ENCODE assay signal across 22 cellular contexts in genomic region chr17:19020016-19020415, GRCh38. TPM values are rescaled to one million over a fixed set of nuclear protein-coding genes. Genes with fewer than 3 reads are reported as not detected.
A peak's percentile ranks its signal among the peaks of the same experiment; 100 is the strongest.
DNase-seq lines count a peak whose midpoint lies in the region; ATAC-seq, FAIRE-seq and TF ChIP-seq lines count a peak whose summit lies in the region.
"Had no signal": no experiment of that assay in that cellular context is flagged by ENCODE, and none has a peak within 500 bp of the region (broad histone marks: within the 10 kb centered on the region; RNA-seq: fewer than 3 reads in every experiment).

No MANE protein-coding gene starts in this region.

- no peaks in the 10 kb centered on the region for H3K79me1 ChIP-seq in H1 (ENCODE audit: low read depth, low read length)

- no peak overlapping the region for H3K14ac ChIP-seq in H1 (ENCODE audit: insufficient read length)

- no peak overlapping the region for H3K56ac ChIP-seq in H1 (replicated peaks; ENCODE audit: insufficient read length, low read depth, low read length)

- peak overlapping the region; percentile 71; the same call in 1 of the 2 replicates for H4K8ac ChIP-seq in H1 (ENCODE audit: extremely low read depth, insufficient read depth, low read length)

- H2BK12ac ChIP-seq in H1 (ENCODE audit: low read depth, low read length), result 0 out of 2 replicates have a peak overlapping the region, but pooled peaks have one; percentile 27

- peak overlapping the region; percentile 55 for H3K27ac Mint-ChIP-seq in activated T-cell treated with anti-CD3 and anti-CD28 coated beads, Interleukin-2, amount 50 U/mL, for 24 hours
- peak overlapping the region; percentile 64 for H3K27ac Mint-ChIP-seq in CD8-positive, alpha-beta T cell
- no peak overlapping the region for H3K27ac Mint-ChIP-seq in neural progenitor cell
- H3K27ac Mint-ChIP-seq: activated CD8-positive, alpha-beta memory T cell treated with anti-CD3 and anti-CD28 coated beads, Interleukin-2, amount 10 ng/mL, durations not matched to agents 7 days and 5 days; activated naive CD8-positive, alpha-beta T cell treated with anti-CD3 and anti-CD28 coated beads, Interleukin-2, amount 50 U/mL, for 24 hours; activated T-helper 1 cell treated with anti-CD3 and anti-CD28 coated beads, Interleukin-12 subunit alpha, Interleukin-12 subunit beta, Interleukin-2, Interleukin-4 antibody, amounts not matched to agents 30 ng/mL and 10 ng/mL and 1 ng/mL, durations not matched to agents 14 hours and 24 hours and 36 hours had no signal

- H3K9me3 ChIP-seq in CD8-positive, alpha-beta T cell (ENCODE audit: low read length), result no peaks in the 10 kb centered on the region
- H3K9me3 ChIP-seq in H1 (ENCODE audit: insufficient read depth in 2 of 2, low read depth in 1 of 2, low read length in 1 of 2), result no peaks in the 10 kb centered on the region
- no peaks in the 10 kb centered on the region for H3K9me3 ChIP-seq in neural progenitor cell (ENCODE audit: low read depth)
- H3K9me3 ChIP-seq in gastrocnemius medialis, result no peaks in the 10 kb centered on the region
- H3K9me3 ChIP-seq: A549, pancreas had no signal

- no peak for TF ChIP-seq CTCF in CD8-positive, alpha-beta T cell (IDR thresholded peaks at IDR 0.05)
- TF ChIP-seq CTCF in H1 (IDR thresholded peaks at IDR 0.05; ENCODE audit: control extremely low read depth in 1 of 3, insufficient read depth in 1 of 3, low read depth in 1 of 3, low read length in 3 of 3) (no peak), neural progenitor cell (IDR thresholded peaks at IDR 0.05) (no peak), gastrocnemius medialis (IDR thresholded peaks at IDR 0.05 in 4 of 5, conservative IDR thresholded peaks at IDR 0.05 in 1 of 5) (no peak)

- no peak overlapping the region for H2BK120ac ChIP-seq in H1 (replicated peaks; ENCODE audit: low read depth, low read length)

- no peak overlapping the region for H2BK5ac ChIP-seq in H1 (ENCODE audit: low read depth, low read length)

- H4K91ac ChIP-seq in H1 (replicated peaks; ENCODE audit: insufficient read length, low read length), result no peak overlapping the region

- H3K23ac ChIP-seq in H1 (ENCODE audit: insufficient read length), result no peak overlapping the region

- H3K27me3 ChIP-seq in CD8-positive, alpha-beta T cell (ENCODE audit: insufficient read depth, low read length), result no peaks in the 10 kb centered on the region
- no peaks in the 10 kb centered on the region; a peak in 1 of 7 replicates for H3K27me3 ChIP-seq in H1 (replicated peaks in 1 of 4; ENCODE audit: control insufficient read depth in 3 of 4, extremely low read depth in 1 of 4, insufficient read depth in 3 of 4, low read length in 3 of 4)
- no peaks in the 10 kb centered on the region for H3K27me3 ChIP-seq in neural progenitor cell
- H3K27me3 ChIP-seq in gastrocnemius medialis, result no peaks in the 10 kb centered on the region
- H3K27me3 ChIP-seq: pancreas had no signal

- DNase-seq in activated T-cell treated with anti-CD3 and anti-CD28 coated beads, Interleukin-2, amount 50 U/mL, for 24 hours, result no peak
- no peak for DNase-seq in activated T-cell treated with anti-CD3 and anti-CD28 coated beads, Interleukin-2, amount 50 U/mL, for 48 hours
- DNase-seq in CD8-positive, alpha-beta T cell, result peak in 1 of 7 experiments; percentile 16
- DNase-seq in H1 (ENCODE audit: low read depth in 1 of 2, low spot score in 2 of 2) (no peak), neural progenitor cell (ENCODE audit: low spot score) (no peak), gastrocnemius medialis (no peak)
- DNase-seq: activated CD4-positive, alpha-beta T cell treated with anti-CD3 and anti-CD28 coated beads for 48 hours; activated CD8-positive, alpha-beta memory T cell treated with anti-CD3 and anti-CD28 coated beads, Interleukin-2, amount 10 ng/mL, durations not matched to agents 7 days and 5 days; activated naive CD8-positive, alpha-beta T cell treated with anti-CD3 and anti-CD28 coated beads, Interleukin-2, amount 50 U/mL, for 24 hours; cerebellar nuclear complex; DMS79 treated with DMSO at 0.1 percent for 48 hours; KG1; mesenchymal stem cell; MM.1S; NCI-H2081 treated with DMSO at 0.1 percent for 48 hours; NCI-H446 treated with DMSO at 0.1 percent for 48 hours; SHP77 treated with DMSO at 0.1 percent for 48 hours had no signal

- peaks cover 15% of the 10 kb centered on the region for H3K4me1 Mint-ChIP-seq in activated T-cell treated with anti-CD3 and anti-CD28 coated beads, Interleukin-2, amount 50 U/mL, for 24 hours (ENCODE audit: low read depth)
- peaks cover 27% of the 10 kb centered on the region for H3K4me1 Mint-ChIP-seq in CD8-positive, alpha-beta T cell (ENCODE audit: low read depth)
- peaks cover 15% of the 10 kb centered on the region for H3K4me1 Mint-ChIP-seq in neural progenitor cell

- no peak overlapping the region for H3K4me3 ChIP-seq in CD8-positive, alpha-beta T cell (ENCODE audit: low read depth, low read length)
- H3K4me3 ChIP-seq in H1 (ENCODE audit: extremely low read depth in 1 of 4, insufficient read depth in 2 of 4, low read depth in 3 of 4, low read length in 4 of 4) (no peak overlapping the region), neural progenitor cell (no peak overlapping the region), gastrocnemius medialis (no peak overlapping the region)
- H3K4me3 ChIP-seq: A549, pancreas had no signal

- H3K4me2 ChIP-seq in H1 (ENCODE audit: insufficient read depth in 1 of 2, low read depth in 2 of 2, low read length in 2 of 2), result no peak overlapping the region
- H3K4me2 ChIP-seq in neural progenitor cell, result no peak overlapping the region
- H3K4me2 ChIP-seq: A549 had no signal

- POLR2A ChIA-PET in CD8-positive, alpha-beta T cell (lab: Charles Lee), result no interaction called here
- POLR2A ChIA-PET in H1 (lab: Charles Lee; ENCODE audit: partially characterized antibody), result no interaction called here

- no peaks in the 10 kb centered on the region for H3F3A ChIP-seq in neural progenitor cell (ENCODE audit: low read depth)

- H4K5ac ChIP-seq in H1 (ENCODE audit: insufficient read length, low read depth, low read length), result no peak overlapping the region

- H3K9ac ChIP-seq in H1 (replicated peaks in 1 of 4; ENCODE audit: extremely low read depth in 1 of 4, low read depth in 3 of 4, low read length in 3 of 4) (no peak overlapping the region), neural progenitor cell (no peak overlapping the region)

- H2BK15ac ChIP-seq in H1 (ENCODE audit: low read length), result no peak overlapping the region

- CTCF ChIA-PET in CD8-positive, alpha-beta T cell (lab: Charles Lee), result no interaction called here
- CTCF ChIA-PET in H1 (lab: Charles Lee; ENCODE audit: partially characterized antibody), result interaction anchor here (1.3 to 5.1 kb wide), 2 partner anchors 60 to 394 kb away, joined by 3 to 49 read pairs; no protein-coding TSS in a partner anchor

- H4K20me1 ChIP-seq in H1 (replicated peaks in 1 of 2; ENCODE audit: control insufficient read depth in 1 of 2, insufficient read depth in 2 of 2, low read length in 2 of 2) (no peaks in the 10 kb centered on the region), neural progenitor cell (ENCODE audit: low read depth) (no peaks in the 10 kb centered on the region)

- intact Hi-C loops in CD8-positive, alpha-beta T cell (cut with DNase I, micrococcal nuclease), result no loop called here
- intact Hi-C loops in gastrocnemius medialis (cut with DNase I; ENCODE audit: low total_unique reads), result loop anchor here (5.0 kb wide), 1 partner anchor 53 kb away; no protein-coding TSS in a partner anchor

- H3K23me2 ChIP-seq in H1 (ENCODE audit: low read depth, low read length), result no peaks in the 10 kb centered on the region

- no peak overlapping the region for H3K18ac ChIP-seq in H1 (ENCODE audit: extremely low read depth, low read length)

- in situ Hi-C loops in gastrocnemius medialis (cut with MboI; ENCODE audit: low sequenced_read_pairs in 4 of 4), result loop anchor here in 1 of 4 donors (25.0 kb wide), 1 partner anchor 208 kb away; no protein-coding TSS in a partner anchor

- H3K36me3 Mint-ChIP-seq in activated T-cell treated with anti-CD3 and anti-CD28 coated beads, Interleukin-2, amount 50 U/mL, for 24 hours (ENCODE audit: low read depth), result peaks cover 22% of the 10 kb centered on the region
- H3K36me3 Mint-ChIP-seq in CD8-positive, alpha-beta T cell, result peaks cover 44% of the 10 kb centered on the region
- H3K36me3 Mint-ChIP-seq in neural progenitor cell, result no peaks in the 10 kb centered on the region
- H3K36me3 Mint-ChIP-seq: activated CD8-positive, alpha-beta memory T cell treated with anti-CD3 and anti-CD28 coated beads, Interleukin-2, amount 10 ng/mL, durations not matched to agents 7 days and 5 days had no signal

- H3K4me1 ChIP-seq in CD8-positive, alpha-beta T cell (ENCODE audit: insufficient read depth, low read length), result peaks cover 17% of the 10 kb centered on the region
- H3K4me1 ChIP-seq in H1 (replicated peaks in 1 of 4; ENCODE audit: control insufficient read depth in 3 of 4, insufficient read depth in 4 of 4, low read length in 3 of 4) (peaks cover 0 to 3% (median 0%) of the 10 kb centered on the region in 4 experiments; a peak in 1 of 7 replicates), neural progenitor cell (no peaks in the 10 kb centered on the region), gastrocnemius medialis (no peaks in the 10 kb centered on the region)
- H3K4me1 ChIP-seq: pancreas had no signal

- H3K27me3 Mint-ChIP-seq in activated T-cell treated with anti-CD3 and anti-CD28 coated beads, Interleukin-2, amount 50 U/mL, for 24 hours, result no peaks in the 10 kb centered on the region
- no peaks in the 10 kb centered on the region for H3K27me3 Mint-ChIP-seq in CD8-positive, alpha-beta T cell (ENCODE audit: low read depth)
- H3K27me3 Mint-ChIP-seq in neural progenitor cell (ENCODE audit: insufficient read depth, low read depth), result peaks cover 3% of the 10 kb centered on the region
- H3K27me3 Mint-ChIP-seq: activated CD8-positive, alpha-beta memory T cell treated with anti-CD3 and anti-CD28 coated beads, Interleukin-2, amount 10 ng/mL, durations not matched to agents 7 days and 5 days; activated naive CD8-positive, alpha-beta T cell treated with anti-CD3 and anti-CD28 coated beads, Interleukin-2, amount 50 U/mL, for 24 hours had no signal

- no peak for TF ChIP-seq EP300 in H1 (IDR thresholded peaks at IDR 0.05; ENCODE audit: borderline replicate concordance in 1 of 2, low read depth in 2 of 2, low read length in 2 of 2)

- TF ChIP-seq RAD21 in H1 (IDR thresholded peaks at IDR 0.05 in 1 of 2, conservative IDR thresholded peaks at IDR 0.05 in 1 of 2; ENCODE audit: low read depth in 2 of 2, low read length in 2 of 2), result no peak

- no peak overlapping the region for H2BK20ac ChIP-seq in H1 (ENCODE audit: low read length)

- no peak overlapping the region for H3K4me3 Mint-ChIP-seq in activated T-cell treated with anti-CD3 and anti-CD28 coated beads, Interleukin-2, amount 50 U/mL, for 24 hours
- H3K4me3 Mint-ChIP-seq in CD8-positive, alpha-beta T cell, result no peak overlapping the region
- peak overlapping the region; percentile 7 for H3K4me3 Mint-ChIP-seq in neural progenitor cell
- H3K4me3 Mint-ChIP-seq: activated CD8-positive, alpha-beta memory T cell treated with anti-CD3 and anti-CD28 coated beads, Interleukin-2, amount 10 ng/mL, durations not matched to agents 7 days and 5 days; activated naive CD8-positive, alpha-beta T cell treated with anti-CD3 and anti-CD28 coated beads, Interleukin-2, amount 50 U/mL, for 24 hours; activated T-helper 1 cell treated with anti-CD3 and anti-CD28 coated beads, Interleukin-12 subunit alpha, Interleukin-12 subunit beta, Interleukin-2, Interleukin-4 antibody, amounts not matched to agents 30 ng/mL and 10 ng/mL and 1 ng/mL, durations not matched to agents 14 hours and 24 hours and 36 hours had no signal

- no peaks in the 10 kb centered on the region for H3K79me2 ChIP-seq in H1 (ENCODE audit: control insufficient read depth in 1 of 2, insufficient read depth in 2 of 2, low read length in 2 of 2)
- no peaks in the 10 kb centered on the region for H3K79me2 ChIP-seq in neural progenitor cell (ENCODE audit: low read depth)

- WGBS in H1 (ENCODE audit: extremely low coverage in 1 of 2, insufficient coverage in 1 of 2, insufficient read length in 1 of 2, insufficient replicate concordance in 2 of 2, low coverage in 1 of 2, low lambda C conversion rate in 2 of 2, missing lambda C conversion rate in 1 of 2), 2 experiments, result 87% methylated on average over 2 of the region's 3 CpGs; no CpG with 5 or more reads in 1 of the 2 experiments

- H3K4ac ChIP-seq in H1 (replicated peaks; ENCODE audit: insufficient read length, low read depth, low read length), result no peak overlapping the region

- no peak for FAIRE-seq in H1 (lab: Jason Lieb, UNC)
- FAIRE-seq: A549, pancreas had no signal

- H3K9me3 Mint-ChIP-seq in activated T-cell treated with anti-CD3 and anti-CD28 coated beads, Interleukin-2, amount 50 U/mL, for 24 hours, result no peaks in the 10 kb centered on the region
- no peaks in the 10 kb centered on the region for H3K9me3 Mint-ChIP-seq in CD8-positive, alpha-beta T cell
- H3K9me3 Mint-ChIP-seq in neural progenitor cell, result no peaks in the 10 kb centered on the region
- H3K9me3 Mint-ChIP-seq: activated naive CD8-positive, alpha-beta T cell treated with anti-CD3 and anti-CD28 coated beads, Interleukin-2, amount 50 U/mL, for 24 hours; activated T-helper 1 cell treated with anti-CD3 and anti-CD28 coated beads, Interleukin-12 subunit alpha, Interleukin-12 subunit beta, Interleukin-2, Interleukin-4 antibody, amounts not matched to agents 30 ng/mL and 10 ng/mL and 1 ng/mL, durations not matched to agents 14 hours and 24 hours and 36 hours had no signal

- no peak for TF ChIP-seq POLR2A in H1 (IDR thresholded peaks at IDR 0.05; ENCODE audit: control extremely low read depth in 1 of 2, low read depth in 2 of 2, low read length in 2 of 2)
- TF ChIP-seq POLR2A in gastrocnemius medialis (IDR thresholded peaks at IDR 0.05), result no peak

- ATAC-seq in CD8-positive, alpha-beta T cell, result no peak
- ATAC-seq in GM21825 (IDR thresholded peaks at IDR 0.05; ENCODE audit: unreplicated experiment), result no peak
- ATAC-seq in gastrocnemius medialis, result no peak
- no peak for ATAC-seq in GM19035 (IDR thresholded peaks at IDR 0.05; ENCODE audit: unreplicated experiment)
- ATAC-seq: A549; activated CD8-positive, alpha-beta memory T cell treated with anti-CD3 and anti-CD28 coated beads, Interleukin-2, amount 10 ng/mL, durations not matched to agents 7 days and 5 days; activated naive CD8-positive, alpha-beta T cell treated with anti-CD3 and anti-CD28 coated beads, Interleukin-2, amount 50 U/mL, for 24 hours; pancreas had no signal

- H2AFZ ChIP-seq in H1 (ENCODE audit: low read length) (no peak overlapping the region), neural progenitor cell (replicated peaks) (no peak overlapping the region)

- no peak overlapping the region; the same call in 1 of the 2 replicates for H2AK5ac ChIP-seq in H1 (ENCODE audit: low read depth, low read length)

- H3K36me3 ChIP-seq in CD8-positive, alpha-beta T cell (ENCODE audit: insufficient read depth, low read length), result peaks cover 9% of the 10 kb centered on the region
- H3K36me3 ChIP-seq in H1 (ENCODE audit: control insufficient read depth in 2 of 4, insufficient read depth in 4 of 4, low read length in 3 of 4) (no peaks in the 10 kb centered on the region), neural progenitor cell (no peaks in the 10 kb centered on the region), gastrocnemius medialis (no peaks in the 10 kb centered on the region)
- H3K36me3 ChIP-seq: pancreas had no signal

- no peak overlapping the region for H3K27ac ChIP-seq in CD8-positive, alpha-beta T cell (ENCODE audit: low read depth, low read length)
- no peak overlapping the region for H3K27ac ChIP-seq in H1 (ENCODE audit: low read depth, low read length)
- H3K27ac ChIP-seq in neural progenitor cell, result no peak overlapping the region
- H3K27ac ChIP-seq in gastrocnemius medialis, result no peak overlapping the region
- H3K27ac ChIP-seq: A549, pancreas had no signal

RNA-seq across cellular contexts. Expression of gene FAM83G, which starts 15.5 kb away (rescaled TPM):
- total RNA-seq in CD8-positive, alpha-beta T cell, result 1 to 10 TPM; 3.5 to 4.1 TPM
- 28.7 and 29.0 TPM in 2 replicates for total RNA-seq in H1 (2021; fragmentation: NEBNext Ultra II Directional; extraction: Animal tissue kit (Norgen Biotek cat#: 25700))
- polyA plus RNA-seq in H1 (2011; rRNA removed), result 15.4 and 21.3 TPM in 2 replicates
- polyA plus RNA-seq in H1 (2011; cell fraction: cytosol; rRNA removed), result 14.3 TPM
- polyA plus RNA-seq in H1 (2011; cell fraction: nucleus; rRNA removed), result 29.6 TPM
- 13.8 to 20.5 TPM (median 18.5 TPM) in 4 replicates for polyA plus RNA-seq in H1 (2012, experiment 1 of 2)
- polyA plus RNA-seq in H1 (2012, experiment 2 of 2), result 20.3 TPM
- 13.9 TPM for polyA plus RNA-seq in H1 (2013, experiment 1 of 2)
- polyA plus RNA-seq in H1 (2013, experiment 2 of 2), result 13.4 TPM
- 20.1 and 21.0 TPM in 2 replicates for polyA minus RNA-seq in H1 (2011; rRNA and poly(A)+ RNA removed)
- 21.6 TPM for polyA minus RNA-seq in H1 (2011; cell fraction: cytosol; rRNA and poly(A)+ RNA removed)
- polyA minus RNA-seq in H1 (2011; cell fraction: nucleus; rRNA and poly(A)+ RNA removed), result 22.7 TPM
- 9.9 and 24.3 TPM in 2 replicates for total RNA-seq in neural progenitor cell (ENCODE audit: low replicate concordance)
- 10 to 100 TPM in 3 of 4 donors, 1 to 10 TPM in 1; 8.2 to 25.6 (median 16.9) TPM for total RNA-seq in gastrocnemius medialis

RNA-seq across cellular contexts. Expression of gene GRAP, which starts 26.7 kb away (rescaled TPM):
- 10 to 100 TPM; 15.8 to 18.3 TPM for total RNA-seq in CD8-positive, alpha-beta T cell
- total RNA-seq in H1 (2021; fragmentation: NEBNext Ultra II Directional; extraction: Animal tissue kit (Norgen Biotek cat#: 25700)), result 0.24 and 0.29 TPM in 2 replicates
- 0.18 and 0.24 TPM in 2 replicates for polyA plus RNA-seq in H1 (2011; rRNA removed)
- 0.23 TPM for polyA plus RNA-seq in H1 (2011; cell fraction: cytosol; rRNA removed)
- 0.93 TPM for polyA plus RNA-seq in H1 (2011; cell fraction: nucleus; rRNA removed)
- polyA plus RNA-seq in H1 (2012, experiment 1 of 2), result 0.16 to 0.19 TPM in 2 of 4 replicates, not detected in the others
- polyA plus RNA-seq in H1 (2012, experiment 2 of 2), result 0.17 TPM
- 0.43 TPM for polyA plus RNA-seq in H1 (2013, experiment 1 of 2)
- polyA plus RNA-seq in H1 (2013, experiment 2 of 2), result 0.24 TPM
- polyA minus RNA-seq in H1 (2011; rRNA and poly(A)+ RNA removed), result 0.19 TPM in 1 of 2 replicates, not detected in the other
- not detected for polyA minus RNA-seq in H1 (2011; cell fraction: cytosol; rRNA and poly(A)+ RNA removed)
- polyA minus RNA-seq in H1 (2011; cell fraction: nucleus; rRNA and poly(A)+ RNA removed), result 1.00 TPM
- total RNA-seq in neural progenitor cell (ENCODE audit: low replicate concordance) (0.46 TPM in 1 of 2 replicates, not detected in the other), gastrocnemius medialis (1 to 10 TPM in 2 of 4 donors, under 1 TPM in 2; 0.36 to 1.7 (median 0.94) TPM)

Comparison
In these comparisons a context has a peak if more than half of its experiments do, and no peak if none do; other contexts are left out.
1. RNA of gene GRAP, which starts 26.7 kb away (total RNA-seq): 15.8 to 18.3 TPM in CD8-positive, alpha-beta T cell; 0.36 to 1.7 TPM in gastrocnemius medialis, 0.24 to 0.29 TPM in H1 and 0.46 TPM in neural progenitor cell; every median in the first group is over 4 times any median in the second.